31 cellular contexts compared by ENCODE assay signal in the genomic region with DNA sequence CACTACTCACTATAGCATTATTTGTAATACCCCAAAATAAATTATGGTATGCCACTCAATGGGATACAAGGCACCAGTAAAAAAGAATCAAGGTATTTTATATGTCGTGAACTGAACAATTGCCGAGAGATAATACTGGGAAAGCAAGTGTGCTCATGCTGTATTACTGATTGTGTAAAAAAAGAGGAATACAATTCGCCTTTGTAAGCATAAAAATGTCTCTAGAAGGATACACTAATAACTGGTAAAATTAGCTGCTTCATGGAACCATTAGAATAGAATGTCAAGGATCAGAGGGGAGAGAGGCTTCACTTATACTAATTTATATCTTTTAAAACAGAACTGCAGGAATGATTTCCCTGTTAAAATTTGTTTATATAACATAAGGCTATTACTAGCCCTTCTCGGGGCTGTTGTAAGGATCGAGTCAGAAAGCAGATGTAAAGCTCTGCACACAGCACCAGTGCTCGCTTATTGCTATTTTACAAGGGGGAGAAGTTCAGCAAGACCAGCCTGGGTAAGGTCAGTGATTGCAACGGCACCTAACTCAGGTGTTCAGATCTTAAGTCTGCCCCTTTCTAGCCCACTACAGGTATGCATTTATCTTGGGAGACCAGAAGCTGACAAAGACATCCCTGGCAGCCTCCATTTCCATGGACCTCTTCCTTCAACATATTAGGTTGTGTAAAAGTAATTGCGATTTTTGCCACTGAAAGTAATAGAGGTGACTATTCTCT.
DNase-seq lines count a peak whose midpoint lies in the region; ATAC-seq, FAIRE-seq and TF ChIP-seq lines count a peak whose summit lies in the region.
"Had no signal": no experiment of that assay in that cellular context is flagged by ENCODE, and none has a peak within 500 bp of the region (broad histone marks: within the 10 kb centered on the region; RNA-seq: fewer than 3 reads in every experiment).

No MANE protein-coding gene starts in this region.

- ATAC-seq in HepG2 (no peak), right lobe of liver (no peak), HG03135 (IDR thresholded peaks at IDR 0.05; ENCODE audit: unreplicated experiment) (no peak)
- ATAC-seq: GM23338 had no signal

- H3K36me3 ChIP-seq in HepG2 (replicated peaks in 1 of 2; ENCODE audit: control insufficient read depth in 1 of 2, insufficient read depth in 2 of 2, low read length in 2 of 2) (peaks cover 68 to 95% of the 10 kb centered on the region in 2 experiments), right lobe of liver (peaks cover 0 to 50% (median 15%) of the 10 kb centered on the region in 4 donors), osteoblast (ENCODE audit: insufficient read depth, low read length) (peaks cover 60% of the 10 kb centered on the region), HAP-1 (replicated peaks) (peaks cover 35% of the 10 kb centered on the region)

- no peak for TF ChIP-seq POLR2A in HepG2 (IDR thresholded peaks at IDR 0.05; ENCODE audit: insufficient read depth in 1 of 2, low read depth in 2 of 2, low read length in 2 of 2)
- TF ChIP-seq POLR2A in right lobe of liver (IDR thresholded peaks at IDR 0.05): no peak

- peaks cover 72% of the 10 kb centered on the region for H3K36me3 Mint-ChIP-seq in brain
- peaks cover 40% of the 10 kb centered on the region for H3K36me3 Mint-ChIP-seq in activated CD4-positive, alpha-beta T cell treated with anti-CD3 and anti-CD28 coated beads, Interleukin-2, amount 10 ng/mL, durations not matched to agents 24 days and 14 days (ENCODE audit: low read depth)

- H2AFZ ChIP-seq in HepG2 (ENCODE audit: low read length): no peak overlapping the region
- no peak overlapping the region for H2AFZ ChIP-seq in osteoblast (ENCODE audit: low read length)
- H2AFZ ChIP-seq: GM23338 had no signal

- FAIRE-seq in HepG2 (lab: Jason Lieb, UNC): no peak
- FAIRE-seq: A204.1, pancreas, RCC 7860, urothelium cell line had no signal

- H3K27me3 Mint-ChIP-seq in brain: no peaks in the 10 kb centered on the region
- H3K27me3 Mint-ChIP-seq in activated CD4-positive, alpha-beta T cell treated with anti-CD3 and anti-CD28 coated beads, Interleukin-2, amount 10 ng/mL, durations not matched to agents 24 days and 14 days: no peaks in the 10 kb centered on the region
- H3K27me3 Mint-ChIP-seq: activated CD4-positive, alpha-beta memory T cell treated with anti-CD3 and anti-CD28 coated beads, Interleukin-2, amount 10 ng/mL, durations not matched to agents 7 days and 5 days; B cell had no signal

- H3K27ac ChIP-seq in HepG2 (ENCODE audit: extremely low read length, insufficient read depth, low read length) (no peak overlapping the region), right lobe of liver (no peak overlapping the region), osteoblast (ENCODE audit: low read depth, low read length) (no peak overlapping the region)
- H3K27ac ChIP-seq: pancreas had no signal

- intact Hi-C loops in HepG2 (cut with micrococcal nuclease; ENCODE audit: unreplicated experiment) (no loop called here), right lobe of liver (cut with DNase I) (no loop called here)
- intact Hi-C loops in activated CD4-positive, alpha-beta T cell treated with anti-CD3 and anti-CD28 coated beads, Interleukin-2, amount 10 ng/mL, durations not matched to agents 24 days and 14 days (cut with micrococcal nuclease): no loop called here

- POLR2A ChIA-PET in HepG2 (lab: Yijun Ruan, JAX): no interaction called here

- H3K9me3 Mint-ChIP-seq in brain: no peaks in the 10 kb centered on the region
- no peaks in the 10 kb centered on the region for H3K9me3 Mint-ChIP-seq in activated CD4-positive, alpha-beta T cell treated with anti-CD3 and anti-CD28 coated beads, Interleukin-2, amount 10 ng/mL, durations not matched to agents 24 days and 14 days
- H3K9me3 Mint-ChIP-seq: activated CD4-positive, alpha-beta memory T cell treated with anti-CD3 and anti-CD28 coated beads, Interleukin-2, amount 10 ng/mL, durations not matched to agents 7 days and 5 days; GM23338; immature natural killer cell; neural crest cell had no signal

- H3K4me3 ChIP-seq in HepG2 (replicated peaks in 1 of 3; ENCODE audit: insufficient read depth in 1 of 3, low read depth in 2 of 3, low read length in 3 of 3) (no peak overlapping the region), right lobe of liver (no peak overlapping the region), osteoblast (ENCODE audit: insufficient read depth, low read length) (no peak overlapping the region), HAP-1 (no peak overlapping the region)
- H3K4me3 ChIP-seq: GM23338, pancreas, smooth muscle cell had no signal

- H3K4me2 ChIP-seq in HepG2 (ENCODE audit: low read depth, low read length) (no peak overlapping the region), osteoblast (ENCODE audit: insufficient read depth, low read length) (no peak overlapping the region)
- H3K4me2 ChIP-seq: GM23338, smooth muscle cell had no signal

- no peaks in the 10 kb centered on the region for H3K27me3 ChIP-seq in HepG2 (ENCODE audit: control insufficient read depth in 1 of 2, insufficient read depth in 2 of 2, low read length in 2 of 2)
- H3K27me3 ChIP-seq in right lobe of liver: no peaks in the 10 kb centered on the region
- no peaks in the 10 kb centered on the region for H3K27me3 ChIP-seq in osteoblast (ENCODE audit: insufficient read depth, low read length)
- H3K27me3 ChIP-seq in HAP-1 (ENCODE audit: low read depth): no peaks in the 10 kb centered on the region
- H3K27me3 ChIP-seq: pancreas had no signal

- DNase-seq in HepG2 (ENCODE audit: low spot score) (no peak), right lobe of liver (no peak), osteoblast (ENCODE audit: insufficient read length, low spot score, missing footprints) (peak; percentile 9), HAP-1 (ENCODE audit: low spot score in 2 of 2) (no peak), GM03348 (ENCODE audit: low spot score) (no peak)
- DNase-seq in activated CD4-positive, alpha-beta T cell treated with anti-CD3 and anti-CD28 coated beads, Interleukin-2, amount 10 ng/mL, durations not matched to agents 24 days and 14 days: no peak
- DNase-seq: activated CD4-positive, alpha-beta memory T cell treated with anti-CD3 and anti-CD28 coated beads, Interleukin-2, amount 10 ng/mL, durations not matched to agents 7 days and 5 days; activated CD4-positive, alpha-beta T cell treated with anti-CD3 and anti-CD28 coated beads for 1 hour; activated effector memory CD4-positive, alpha-beta T cell treated with Interleukin-2 at 50 U/mL for 16 hours; Calu3; cerebellar nuclear complex; GF-D8; hippocampal formation; immature natural killer cell; KBM-7; left cardiac atrium; NCI-H1092; NCI-H187; NCI-H2171; pancreas; SHP77 treated with DMSO at 0.1 percent for 48 hours; stimulated activated naive CD4-positive, alpha-beta T cell treated with Interleukin-2 at 50 U/mL for 16 hours had no signal

- no TSS peak for BruUV-seq in HepG2 (replicated peaks; lab: Mats Ljungman, UMichigan)

- H3K4me1 Mint-ChIP-seq in brain: peaks cover 27% of the 10 kb centered on the region
- no peaks in the 10 kb centered on the region for H3K4me1 Mint-ChIP-seq in activated CD4-positive, alpha-beta T cell treated with anti-CD3 and anti-CD28 coated beads, Interleukin-2, amount 10 ng/mL, durations not matched to agents 24 days and 14 days
- H3K4me1 Mint-ChIP-seq: activated CD4-positive, alpha-beta memory T cell treated with anti-CD3 and anti-CD28 coated beads, Interleukin-2, amount 10 ng/mL, durations not matched to agents 7 days and 5 days; GM23338 had no signal

- H4K20me1 ChIP-seq in HepG2 (ENCODE audit: insufficient read depth, low read length) (peaks cover 5% of the 10 kb centered on the region; the same call in 1 of the 2 replicates), osteoblast (ENCODE audit: insufficient read depth, low read length) (peaks cover 19% of the 10 kb centered on the region)

- no peak for TF ChIP-seq RAD21 in HepG2 (CRISPR knock-in tag; IDR thresholded peaks at IDR 0.05)

- in situ Hi-C loops in HepG2 (cut with HindIII; ENCODE audit: extremely low pct_ligation_motif_present, low pct_unique_long_range_greater_than_20kb) (no loop called here), HAP-1 (cut with MboI; ENCODE audit: low sequenced_read_pairs) (no loop called here)

- H3K9me3 ChIP-seq in HepG2 (ENCODE audit: low read length): no peaks in the 10 kb centered on the region
- no peaks in the 10 kb centered on the region for H3K9me3 ChIP-seq in right lobe of liver
- no peaks in the 10 kb centered on the region for H3K9me3 ChIP-seq in osteoblast (ENCODE audit: low read depth, low read length)
- no peaks in the 10 kb centered on the region for H3K9me3 ChIP-seq in HAP-1
- H3K9me3 ChIP-seq: pancreas had no signal

- WGBS in HepG2 (ENCODE audit: low lambda C conversion rate): 95% methylated on average over 8 of the region's 8 CpGs
- 87% methylated on average over 6 of the region's 8 CpGs for WGBS in right lobe of liver (ENCODE audit: insufficient coverage, low coverage, low lambda C conversion rate, missing lambda C conversion rate)

- H3K4me1 ChIP-seq in HepG2 (ENCODE audit: insufficient read depth, low read length): no peaks in the 10 kb centered on the region
- peaks cover 0 to 7% (median 0%) of the 10 kb centered on the region in 4 donors for H3K4me1 ChIP-seq in right lobe of liver
- peaks cover 5% of the 10 kb centered on the region for H3K4me1 ChIP-seq in osteoblast (ENCODE audit: insufficient read depth, low read length)
- no peaks in the 10 kb centered on the region for H3K4me1 ChIP-seq in HAP-1
- H3K4me1 ChIP-seq: pancreas had no signal

- TF ChIP-seq CTCF in HepG2 (CRISPR knock-in tag; IDR thresholded peaks at IDR 0.05) (no peak), right lobe of liver (IDR thresholded peaks at IDR 0.05) (no peak), brain (conservative IDR thresholded peaks at IDR 0.05) (no peak), osteoblast (IDR thresholded peaks at IDR 0.05; ENCODE audit: extremely low read depth, low read depth, low read length) (no peak)

- H3K27ac Mint-ChIP-seq in brain: peak overlapping the region in 3 of 5 experiments; percentile 26 to 83 (median 76)
- H3K27ac Mint-ChIP-seq in activated CD4-positive, alpha-beta T cell treated with anti-CD3 and anti-CD28 coated beads, Interleukin-2, amount 10 ng/mL, durations not matched to agents 24 days and 14 days: no peak overlapping the region
- H3K27ac Mint-ChIP-seq: activated CD4-positive, alpha-beta memory T cell treated with anti-CD3 and anti-CD28 coated beads, Interleukin-2, amount 10 ng/mL, durations not matched to agents 7 days and 5 days; B cell; GM23338 had no signal

- no peak overlapping the region for H3K4me3 Mint-ChIP-seq in brain
- no peak overlapping the region for H3K4me3 Mint-ChIP-seq in activated CD4-positive, alpha-beta T cell treated with anti-CD3 and anti-CD28 coated beads, Interleukin-2, amount 10 ng/mL, durations not matched to agents 24 days and 14 days
- H3K4me3 Mint-ChIP-seq: activated CD4-positive, alpha-beta memory T cell treated with anti-CD3 and anti-CD28 coated beads, Interleukin-2, amount 10 ng/mL, durations not matched to agents 7 days and 5 days; B cell; GM23338; immature natural killer cell; neural crest cell had no signal

- H3K79me2 ChIP-seq in HepG2 (ENCODE audit: insufficient read depth, low read length) (no peaks in the 10 kb centered on the region), osteoblast (ENCODE audit: insufficient read depth, low read length) (peaks cover 13% of the 10 kb centered on the region)

- CTCF ChIA-PET in HepG2 (lab: Yijun Ruan, JAX; ENCODE audit: low intra/inter-chr PET ratio, low total read pairs): no interaction called here

- TF ChIP-seq EP300 in HepG2 (IDR thresholded peaks at IDR 0.05; ENCODE audit: low read depth in 2 of 2, low read length in 2 of 2) (no peak), HepG2 (CRISPR knock-in tag; IDR thresholded peaks at IDR 0.05; ENCODE audit: borderline replicate concordance) (no peak)

- no peak overlapping the region for H3K9ac ChIP-seq in HepG2 (ENCODE audit: insufficient read depth, low read depth, low read length)
